Comparison of ENCODE assay signal across 11 cellular contexts in genomic region chr6:159852877-159853276, GRCh38. TPM values are rescaled to one million over a fixed set of nuclear protein-coding genes. Genes with fewer than 3 reads are reported as not detected.
A peak's percentile ranks its signal among the peaks of the same experiment; 100 is the strongest.
DNase-seq lines count a peak whose midpoint lies in the region; ATAC-seq and TF ChIP-seq lines count a peak whose summit lies in the region.
"Had no signal": no experiment of that assay in that cellular context is flagged by ENCODE, and none has a peak within 500 bp of the region (broad histone marks: within the 10 kb centered on the region; RNA-seq: fewer than 3 reads in every experiment).

No MANE protein-coding gene starts in this region.

- H3K9me2 ChIP-seq in hepatocyte (replicated peaks; ENCODE audit: insufficient read depth), result no peaks in the 10 kb centered on the region

- no peak for ATAC-seq in GM21737 (IDR thresholded peaks at IDR 0.05; ENCODE audit: unreplicated experiment)
- ATAC-seq in GM21381 (IDR thresholded peaks at IDR 0.05; ENCODE audit: unreplicated experiment), result no peak

- no peaks in the 10 kb centered on the region for H4K20me1 ChIP-seq in hepatocyte (ENCODE audit: insufficient read depth, poor library complexity, severe bottlenecking)

- DNase-seq in AG20443 (ENCODE audit: low spot score), result peak; percentile 44
- DNase-seq in GM10266 (ENCODE audit: extremely low spot score), result no peak
- peak; percentile 30 for DNase-seq in RWPE1 (ENCODE audit: low spot score)
- peak; percentile 36 for DNase-seq in hepatocyte (ENCODE audit: low spot score)
- no peak for DNase-seq in GM13976 (ENCODE audit: low spot score)
- DNase-seq in NCI-H2029 treated with DMSO at 0.1 percent for 48 hours (lab: John Stamatoyannopoulos, UW), result no peak
- DNase-seq: natural killer cell; NK-92 treated with Interleukin-12 subunit alpha and Interleukin-12 subunit beta, amount 100 ng/mL, for 24 hours had no signal

- H3K4me3 ChIP-seq in hepatocyte, result no peak overlapping the region
- H3K4me3 ChIP-seq: thoracic aorta had no signal

- H3K9me3 ChIP-seq in hepatocyte (ENCODE audit: low read depth), result no peaks in the 10 kb centered on the region
- H3K9me3 ChIP-seq: thoracic aorta had no signal

- H3K27ac ChIP-seq in RWPE1, result no peak overlapping the region
- no peak overlapping the region for H3K27ac ChIP-seq in hepatocyte

- POLR2A ChIA-PET in RWPE1 (lab: Yijun Ruan, JAX; ENCODE audit: low non-redundant PET), result no interaction called here

- TF ChIP-seq CTCF in GM10266 (IDR thresholded peaks at IDR 0.05; ENCODE audit: control insufficient read depth, insufficient read depth, low read depth, missing control alignments) (peak; percentile 12), RWPE1 (conservative IDR thresholded peaks at IDR 0.05; ENCODE audit: low read depth) (peak; percentile 41), hepatocyte (IDR thresholded peaks at IDR 0.05; ENCODE audit: poor library complexity) (peak; percentile 44), GM13976 (IDR thresholded peaks at IDR 0.05; ENCODE audit: borderline replicate concordance, control extremely low read depth, extremely low read depth, insufficient read depth, missing control alignments) (no peak)

- H3K27me3 ChIP-seq in hepatocyte, result no peaks in the 10 kb centered on the region

- no peak overlapping the region for H2AFZ ChIP-seq in hepatocyte

- 42% methylated on average over 6 of the region's 6 CpGs for WGBS in hepatocyte (ENCODE audit: low lambda C conversion rate, missing lambda C conversion rate)

- no peaks in the 10 kb centered on the region for H3K79me2 ChIP-seq in hepatocyte

- in situ Hi-C loops in GM13976 (cut with MboI; ENCODE audit: low sequenced_read_pairs, unreplicated experiment), result loop anchor here (25.0 kb wide), 1 partner anchor 609 kb away; no protein-coding TSS in a partner anchor

- CTCF ChIA-PET in RWPE1 (lab: Yijun Ruan, JAX), result interaction anchor here (0.6 to 1.2 kb wide), 4 partner anchors 12 to 281 kb away, joined by 3 to 5 read pairs (median 4); no protein-coding TSS in a partner anchor

- H3K4me1 ChIP-seq in hepatocyte (ENCODE audit: insufficient read depth), result no peaks in the 10 kb centered on the region

- H3K36me3 ChIP-seq in hepatocyte (replicated peaks; ENCODE audit: insufficient read depth, low read depth), result no peaks in the 10 kb centered on the region
- H3K36me3 ChIP-seq: thoracic aorta had no signal

- H3K4me2 ChIP-seq in hepatocyte, result no peak overlapping the region

RNA-seq across cellular contexts. Expression of gene MAS1, which starts 37.9 kb away (rescaled TPM):
- not detected in 2 replicates for total RNA-seq in hepatocyte
- not detected in 2 replicates for polyA plus RNA-seq in hepatocyte
- total RNA-seq: natural killer cell had no signal

RNA-seq across cellular contexts. Expression of gene PNLDC1, which starts 52.8 kb away (rescaled TPM):
- total RNA-seq in hepatocyte, result not detected in 2 replicates
- polyA plus RNA-seq in hepatocyte, result 0.11 TPM in 1 of 2 replicates, not detected in the other

Comparison
In these comparisons a context has a peak if more than half of its experiments do, and no peak if none do; other contexts are left out.
1. DNase-seq: peak in AG20443 (single experiment), RWPE1 (single experiment) and hepatocyte (single experiment); none in GM10266 (single experiment), GM13976 (single experiment) and NCI-H2029 treated with DMSO at 0.1 percent for 48 hours (single experiment).